ENCODE assay signal across 8 cellular contexts in the genomic region with DNA sequence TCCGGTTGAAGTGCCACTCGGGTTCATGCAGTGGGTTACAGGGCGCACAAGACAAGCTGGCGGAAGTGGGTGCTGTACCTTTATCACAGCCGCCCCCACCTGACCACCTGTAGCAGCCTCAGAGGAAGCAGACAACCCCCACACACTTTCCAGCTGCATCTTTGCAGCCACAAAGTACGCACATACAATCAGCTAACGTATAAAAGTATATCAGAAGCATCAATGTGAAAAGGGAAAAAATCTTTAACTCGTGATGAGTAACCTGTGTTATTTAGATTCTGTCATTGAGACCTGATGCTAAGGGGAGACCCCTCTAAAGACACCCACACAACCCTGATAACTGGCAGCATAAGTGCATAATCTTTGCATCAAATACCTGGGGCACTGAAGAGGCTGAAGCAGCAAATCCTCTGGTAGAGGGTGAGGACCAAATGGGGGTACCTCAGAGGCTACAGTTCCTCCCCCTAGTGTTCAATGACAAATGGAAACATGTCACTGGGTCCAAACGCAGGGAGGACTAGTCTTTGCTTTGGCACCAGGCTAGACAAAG. TPM values are rescaled to one million over a fixed set of nuclear protein-coding genes. Genes with fewer than 3 reads are reported as not detected.
DNase-seq lines count a peak whose midpoint lies in the region; ATAC-seq, FAIRE-seq and TF ChIP-seq lines count a peak whose summit lies in the region.

No MANE protein-coding gene starts in this region.

- no peak overlapping the region for H2BK120ac ChIP-seq in mesendoderm (ENCODE audit: low read depth, low read length)

- no peaks in the 10 kb centered on the region for H4K20me1 ChIP-seq in OCI-LY3 (ENCODE audit: insufficient read depth, low read length)

- no peak overlapping the region; the same call in 1 of the 2 replicates for H2AFZ ChIP-seq in OCI-LY3 (ENCODE audit: low read depth, low read length)

- no peak overlapping the region for H2AK5ac ChIP-seq in mesendoderm (ENCODE audit: low read length)

- H2BK5ac ChIP-seq in mesendoderm (ENCODE audit: low read length) = no peak overlapping the region

- H2BK15ac ChIP-seq in mesendoderm (replicated peaks; ENCODE audit: low read depth) = no peak overlapping the region

- no peaks in the 10 kb centered on the region for H3K9me3 ChIP-seq in OCI-LY3 (ENCODE audit: insufficient read depth, low read length)

- peak overlapping the region; percentile 25; the same call in 1 of the 2 replicates for H3K4me3 ChIP-seq in OCI-LY3 (ENCODE audit: low read length)
- no peak overlapping the region for H3K4me3 ChIP-seq in mesendoderm (ENCODE audit: low read length)

- peaks cover 37% of the 10 kb centered on the region for H3K27me3 ChIP-seq in OCI-LY3 (ENCODE audit: low read depth, low read length)
- H3K27me3 ChIP-seq in mesendoderm (ENCODE audit: insufficient read depth, low read length, poor library complexity) = no peaks in the 10 kb centered on the region

- no peak overlapping the region for H3K56ac ChIP-seq in mesendoderm (ENCODE audit: low read length)

- H3K4me1 ChIP-seq in OCI-LY3 (ENCODE audit: low read length) (peaks cover 9% of the 10 kb centered on the region; the same call in 1 of the 2 replicates), mesendoderm (ENCODE audit: control insufficient read depth, low read depth, low read length) (no peaks in the 10 kb centered on the region)

- H3K9ac ChIP-seq in OCI-LY3 (ENCODE audit: low read length) = no peak overlapping the region; the same call in 1 of the 2 replicates
- no peak overlapping the region for H3K9ac ChIP-seq in mesendoderm (ENCODE audit: low read length)

- no peak overlapping the region for H3K23ac ChIP-seq in mesendoderm (ENCODE audit: low read length)

- H3K4me1 Mint-ChIP-seq in stimulated activated naive CD8-positive, alpha-beta T cell treated with anti-CD3 and anti-CD28 coated beads, Interleukin-15, Interleukin-2, amounts not matched to agents 100 ng/mL and 50 ng/mL, for 24 hours (ENCODE audit: low read depth) = peaks cover 97% of the 10 kb centered on the region

- no peak overlapping the region for H3K4ac ChIP-seq in mesendoderm (ENCODE audit: low read depth, low read length)

- H3K27ac Mint-ChIP-seq in stimulated activated naive CD8-positive, alpha-beta T cell treated with anti-CD3 and anti-CD28 coated beads, Interleukin-15, Interleukin-2, amounts not matched to agents 100 ng/mL and 50 ng/mL, for 24 hours = peak overlapping the region; percentile 95

- H4K5ac ChIP-seq in mesendoderm (ENCODE audit: low read length) = no peak overlapping the region

- no peak for FAIRE-seq in RCC 7860 (lab: Jason Lieb, UNC)

- no peaks in the 10 kb centered on the region for H3K79me2 ChIP-seq in OCI-LY3 (ENCODE audit: low read length)
- no peaks in the 10 kb centered on the region for H3K79me2 ChIP-seq in mesendoderm (ENCODE audit: control insufficient read depth, insufficient read depth, low read length)

- H3K18ac ChIP-seq in mesendoderm (ENCODE audit: low read length) = no peak overlapping the region

- peak; percentile 40 for TF ChIP-seq CTCF in OCI-LY3 (IDR thresholded peaks at IDR 0.05; ENCODE audit: low read depth, low read length)

- ATAC-seq in GM18502 (IDR thresholded peaks at IDR 0.05; ENCODE audit: poor library complexity, unreplicated experiment) = no peak

- H3K4me2 ChIP-seq in OCI-LY3 (ENCODE audit: low read length) (peak overlapping the region; percentile 40), mesendoderm (ENCODE audit: low read length) (no peak overlapping the region)

- no peaks in the 10 kb centered on the region for H3K9me3 Mint-ChIP-seq in stimulated activated naive CD8-positive, alpha-beta T cell treated with anti-CD3 and anti-CD28 coated beads, Interleukin-15, Interleukin-2, amounts not matched to agents 100 ng/mL and 50 ng/mL, for 24 hours

- H3K36me3 Mint-ChIP-seq in stimulated activated naive CD8-positive, alpha-beta T cell treated with anti-CD3 and anti-CD28 coated beads, Interleukin-15, Interleukin-2, amounts not matched to agents 100 ng/mL and 50 ng/mL, for 24 hours (ENCODE audit: low read depth) = peaks cover 67% of the 10 kb centered on the region

- no CpG with 5 or more reads among the region's 9 CpGs for WGBS in mesendoderm (ENCODE audit: extremely low coverage, insufficient coverage, low lambda C conversion rate)

- H3K27ac ChIP-seq in OCI-LY3 (ENCODE audit: low read length) (no peak overlapping the region), mesendoderm (ENCODE audit: low read depth, low read length) (no peak overlapping the region)

- H3K27me3 Mint-ChIP-seq in stimulated activated naive CD8-positive, alpha-beta T cell treated with anti-CD3 and anti-CD28 coated beads, Interleukin-15, Interleukin-2, amounts not matched to agents 100 ng/mL and 50 ng/mL, for 24 hours = no peaks in the 10 kb centered on the region

- peak; percentile 82 for DNase-seq in activated T-cell treated with anti-CD3 and anti-CD28 coated beads, Interleukin-2, amount 50 U/mL, for 1 hour
- DNase-seq in mesendoderm = peak; percentile 44
- DNase-seq in RCC 7860 (ENCODE audit: low spot score) = no peak
- no peak for DNase-seq in COLO829 (ENCODE audit: low spot score)
- DNase-seq in MV-4-11 (lab: John Stamatoyannopoulos, UW) = no peak

- H3K36me3 ChIP-seq in OCI-LY3 (replicated peaks; ENCODE audit: low read depth, low read length) (no peaks in the 10 kb centered on the region), mesendoderm (ENCODE audit: control insufficient read depth, insufficient read depth, low read length) (no peaks in the 10 kb centered on the region)

- H3K79me1 ChIP-seq in mesendoderm (ENCODE audit: low read length) = no peaks in the 10 kb centered on the region

- peak overlapping the region; percentile 71 for H3K4me3 Mint-ChIP-seq in stimulated activated naive CD8-positive, alpha-beta T cell treated with anti-CD3 and anti-CD28 coated beads, Interleukin-15, Interleukin-2, amounts not matched to agents 100 ng/mL and 50 ng/mL, for 24 hours

- H4K8ac ChIP-seq in mesendoderm (ENCODE audit: low read depth, low read length) = no peak overlapping the region

RNA-seq across cellular contexts. Expression of gene BACH2, which starts 22.1 kb away (rescaled TPM):
- 1.8 TPM for polyA plus RNA-seq in mesendoderm (2013, experiment 1 of 2)
- polyA plus RNA-seq in mesendoderm (2013, experiment 2 of 2) = 2.1 TPM

Comparison
In these comparisons a context has a peak if more than half of its experiments do, and no peak if none do; other contexts are left out.
1. DNase-seq: peak in activated T-cell treated with anti-CD3 and anti-CD28 coated beads, Interleukin-2, amount 50 U/mL, for 1 hour (single experiment) and mesendoderm (single experiment); none in RCC 7860 (single experiment), COLO829 (single experiment) and MV-4-11 (single experiment).